12 cellular contexts compared by ENCODE assay signal in the genomic region with DNA sequence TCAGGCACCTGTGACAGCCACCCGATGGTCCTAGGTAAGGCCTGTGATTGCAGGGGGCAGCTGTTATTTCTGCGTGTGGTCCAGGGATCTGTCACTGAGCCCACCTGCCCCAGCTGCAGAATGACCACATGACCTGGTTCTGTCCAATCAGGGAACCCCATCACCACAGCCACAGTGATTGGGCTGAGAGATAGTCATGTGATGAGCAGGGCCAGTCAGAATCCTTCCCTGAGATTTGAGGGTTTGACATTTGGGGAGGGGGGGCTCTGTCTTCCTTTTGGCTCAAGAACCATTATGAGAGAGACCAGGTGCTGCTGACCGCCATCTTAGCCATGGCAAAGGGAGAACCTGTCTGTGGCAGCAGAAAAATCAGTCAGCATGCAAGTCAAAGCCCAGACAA.
DNase-seq lines count a peak whose midpoint lies in the region; ATAC-seq and TF ChIP-seq lines count a peak whose summit lies in the region.
"Had no signal": no experiment of that assay in that cellular context is flagged by ENCODE, and none has a peak within 500 bp of the region (broad histone marks: within the 10 kb centered on the region; RNA-seq: fewer than 3 reads in every experiment).

No MANE protein-coding gene starts in this region.

- H3K4me3 ChIP-seq in left ventricle myocardium inferior = no peak overlapping the region
- no peak overlapping the region for H3K4me3 ChIP-seq in spleen
- H3K4me3 ChIP-seq: mucosa of descending colon, suprapubic skin had no signal

- peak overlapping the region; percentile 25 for H3K27ac ChIP-seq in RWPE1
- H3K27ac ChIP-seq in left ventricle myocardium inferior (replicated peaks) = peak overlapping the region; percentile 85
- no peak overlapping the region for H3K27ac ChIP-seq in spleen

- ATAC-seq in HG03571 (IDR thresholded peaks at IDR 0.05; ENCODE audit: unreplicated experiment) = no peak
- no peak for ATAC-seq in HG03095 (IDR thresholded peaks at IDR 0.05; ENCODE audit: unreplicated experiment)
- ATAC-seq: mucosa of descending colon had no signal

- H3K36me3 ChIP-seq in left ventricle myocardium inferior (no peaks in the 10 kb centered on the region), spleen (no peaks in the 10 kb centered on the region)

- H3K27me3 ChIP-seq in left ventricle myocardium inferior (ENCODE audit: low read depth) = no peaks in the 10 kb centered on the region
- H3K27me3 ChIP-seq in spleen (replicated peaks in 1 of 7) = no peaks in the 10 kb centered on the region
- H3K27me3 ChIP-seq: suprapubic skin had no signal

- intact Hi-C loops in left ventricle myocardium inferior (cut with micrococcal nuclease) (no loop called here), spleen (cut with DNase I; ENCODE audit: low total_unique reads) (no loop called here)

- H3K4me1 ChIP-seq in left ventricle myocardium inferior (peaks cover 87% of the 10 kb centered on the region), spleen (peaks cover 8 to 38% (median 26%) of the 10 kb centered on the region in 6 donors)

- CTCF ChIA-PET in RWPE1 (lab: Yijun Ruan, JAX) = no interaction called here

- POLR2A ChIA-PET in RWPE1 (lab: Yijun Ruan, JAX; ENCODE audit: low non-redundant PET) = interaction anchor here (0.7 kb wide), 1 partner anchor 194 kb away, joined by 3 read pairs; no protein-coding TSS in a partner anchor

- TF ChIP-seq CTCF in RWPE1 (conservative IDR thresholded peaks at IDR 0.05; ENCODE audit: low read depth) = no peak
- no peak for TF ChIP-seq CTCF in left ventricle myocardium inferior (IDR thresholded peaks at IDR 0.05; ENCODE audit: borderline replicate concordance)
- no peak for TF ChIP-seq CTCF in spleen (IDR thresholded peaks at IDR 0.05 in 8 of 11, conservative IDR thresholded peaks at IDR 0.05 in 3 of 11)

- DNase-seq in RWPE1 (ENCODE audit: low spot score) (no peak), left ventricle myocardium inferior (peak; percentile 5), spleen (peak; percentile 45), SW480 (ENCODE audit: low spot score) (no peak), NCI-H2081 (lab: John Stamatoyannopoulos, UW) (no peak)
- peak; percentile 47 for DNase-seq in activated CD8-positive, alpha-beta memory T cell treated with anti-CD3 and anti-CD28 coated beads, Interleukin-2, amount 50 U/mL, for 48 hours
- DNase-seq: CD4-positive, CD25-positive, alpha-beta regulatory T cell; NCI-H1417 treated with DMSO at 0.1 percent for 48 hours had no signal

- WGBS in spleen, 5 donors = 96 to 100% (median 98%) methylated on average over 3 of the region's 3 CpGs

- no peaks in the 10 kb centered on the region for H3K9me3 ChIP-seq in left ventricle myocardium inferior (replicated peaks)
- H3K9me3 ChIP-seq in spleen = no peaks in the 10 kb centered on the region
- H3K9me3 ChIP-seq: mucosa of descending colon, suprapubic skin had no signal

- no peak for TF ChIP-seq POLR2A in spleen (IDR thresholded peaks at IDR 0.05)

Comparison
In these comparisons a context has a peak if more than half of its experiments do, and no peak if none do; other contexts are left out.
1. DNase-seq: peak in activated CD8-positive, alpha-beta memory T cell treated with anti-CD3 and anti-CD28 coated beads, Interleukin-2, amount 50 U/mL, for 48 hours (single experiment), left ventricle myocardium inferior (single experiment) and spleen (single experiment); none in RWPE1 (single experiment), SW480 (single experiment) and NCI-H2081 (0 of 2).
2. H3K27ac ChIP-seq: peak in RWPE1 (single experiment) and left ventricle myocardium inferior (single experiment); none in spleen (0 of 8).